In the genomic region with DNA sequence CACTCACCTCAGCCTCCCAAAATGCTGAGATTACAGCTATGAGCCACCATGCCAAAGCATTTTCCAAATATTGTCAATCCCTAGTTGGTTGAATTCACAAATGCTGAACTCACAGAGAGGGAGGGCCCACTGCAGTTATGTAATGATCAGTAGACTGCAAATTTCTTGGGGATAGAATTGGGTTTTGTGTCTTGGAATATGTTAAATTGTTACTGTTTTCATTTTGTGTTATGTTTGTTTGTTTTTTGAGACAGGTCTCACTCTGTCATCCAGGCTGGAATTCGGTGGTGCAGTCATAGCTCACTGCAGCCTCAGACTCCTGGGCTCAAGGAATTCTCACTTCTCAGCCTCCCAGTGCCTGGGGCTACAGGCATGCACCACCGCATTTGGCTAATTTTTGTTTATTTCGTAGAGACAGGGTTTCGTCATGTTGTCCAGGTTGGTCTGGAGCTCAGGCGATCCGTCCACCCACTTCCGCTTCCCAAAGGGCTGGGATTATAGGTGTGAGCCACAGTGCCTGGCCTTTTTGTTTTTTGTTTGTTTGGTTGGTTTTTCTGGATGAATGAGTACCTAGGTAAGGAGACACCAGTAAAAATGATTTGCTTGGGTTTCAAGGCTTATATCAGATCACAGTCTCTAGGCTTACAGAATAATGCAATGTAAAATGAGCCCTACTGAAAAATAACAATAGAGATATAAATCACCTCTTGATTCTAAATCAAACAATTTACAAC, we compare ENCODE assay signal across 16 cellular contexts. TPM values are rescaled to one million over a fixed set of nuclear protein-coding genes. Genes with fewer than 3 reads are reported as not detected.
DNase-seq lines count a peak whose midpoint lies in the region; ATAC-seq, FAIRE-seq and TF ChIP-seq lines count a peak whose summit lies in the region.
"Had no signal": no experiment of that assay in that cellular context is flagged by ENCODE, and none has a peak within 500 bp of the region (broad histone marks: within the 10 kb centered on the region; RNA-seq: fewer than 3 reads in every experiment).

No MANE protein-coding gene starts in this region.

- no peaks in the 10 kb centered on the region for H4K20me1 ChIP-seq in PC-9 (ENCODE audit: insufficient read depth)

- POLR2A ChIA-PET in PC-9 (lab: Charles Lee; ENCODE audit: unreplicated experiment), result interaction anchor here (0.6 to 0.7 kb wide), 3 partner anchors 33 to 1627 kb away, joined by 3 to 5 read pairs (median 4); no protein-coding TSS in a partner anchor

- H3K9ac ChIP-seq in mesendoderm (ENCODE audit: low read length), result peak overlapping the region; percentile 37

- H2BK15ac ChIP-seq in mesendoderm (replicated peaks; ENCODE audit: low read depth), result peak overlapping the region; percentile 57

- no CpG with 5 or more reads among the region's 7 CpGs for WGBS in mesendoderm (ENCODE audit: extremely low coverage, insufficient coverage, low lambda C conversion rate)

- H3K4ac ChIP-seq in mesendoderm (ENCODE audit: low read depth, low read length), result peak overlapping the region; percentile 93

- peak overlapping the region; percentile 83 for H3K18ac ChIP-seq in mesendoderm (ENCODE audit: low read length)

- no peaks in the 10 kb centered on the region for H3K9me3 ChIP-seq in PC-9 (ENCODE audit: insufficient read depth, low read depth)
- H3K9me3 ChIP-seq: heart right ventricle had no signal

- H2AFZ ChIP-seq in PC-9, result peak overlapping the region; percentile 7; the same call in 1 of the 2 replicates

- H2BK120ac ChIP-seq in mesendoderm (ENCODE audit: low read depth, low read length), result peak overlapping the region; percentile 83

- no peaks in the 10 kb centered on the region for H3K9me2 ChIP-seq in PC-9 (ENCODE audit: insufficient read depth)

- H3K23ac ChIP-seq in mesendoderm (ENCODE audit: low read length), result no peak overlapping the region

- DNase-seq in NCI-H345 (lab: John Stamatoyannopoulos, UW) (peak; percentile 30), NCI-H345 treated with DMSO at 0.1 percent for 48 hours (lab: John Stamatoyannopoulos, UW; ENCODE audit: unreplicated experiment) (no peak), H4 (ENCODE audit: low spot score) (peak; percentile 88), PC-9 (peak; percentile 66 to 92), mesendoderm (peak; percentile 96), D721Med (ENCODE audit: insufficient read length, low spot score) (no peak)
- DNase-seq: activated CD4-positive, alpha-beta T cell treated with anti-CD3 and anti-CD28 coated beads, Interleukin-2, amount 50 U/mL, for 48 hours; DMS79; GOT3; heart right ventricle; NCI-H510A treated with DMSO at 0.1 percent for 48 hours had no signal

- H3K79me2 ChIP-seq in PC-9 (ENCODE audit: low read depth) (no peaks in the 10 kb centered on the region), mesendoderm (ENCODE audit: control insufficient read depth, insufficient read depth, low read length) (no peaks in the 10 kb centered on the region)

- BruUV-seq in PC-9 (replicated peaks; lab: Mats Ljungman, UMichigan), result no TSS peak

- H3F3A ChIP-seq in PC-9 (ENCODE audit: insufficient read depth, low read depth), result peaks cover 21% of the 10 kb centered on the region

- H4K8ac ChIP-seq in mesendoderm (ENCODE audit: low read depth, low read length), result peak overlapping the region; percentile 96

- CTCF ChIA-PET in PC-9 (lab: Charles Lee), result interaction anchor here (1.0 kb wide), 1 partner anchor 33 kb away, joined by 6 read pairs; no protein-coding TSS in a partner anchor

- intact Hi-C loops in PC-9 (cut with micrococcal nuclease; ENCODE audit: unreplicated experiment), result loop anchor here (1.0 kb wide), 1 partner anchor 31 kb away; no protein-coding TSS in a partner anchor

- peak overlapping the region; percentile 61 for H3K56ac ChIP-seq in mesendoderm (ENCODE audit: low read length)

- peak overlapping the region; percentile 12 for H3K27ac ChIP-seq in PC-9
- H3K27ac ChIP-seq in mesendoderm (ENCODE audit: low read depth, low read length), result peak overlapping the region; percentile 87
- H3K27ac ChIP-seq: heart right ventricle had no signal

- peak overlapping the region; percentile 33 for H3K4me2 ChIP-seq in PC-9
- no peak overlapping the region for H3K4me2 ChIP-seq in mesendoderm (ENCODE audit: low read length)

- H3K4me3 ChIP-seq in PC-9 (peak overlapping the region; percentile 6; the same call in 1 of the 2 replicates), mesendoderm (ENCODE audit: low read length) (no peak overlapping the region)
- H3K4me3 ChIP-seq: heart right ventricle had no signal

- H3K27me3 ChIP-seq in PC-9 (ENCODE audit: insufficient read depth, low read depth) (no peaks in the 10 kb centered on the region), mesendoderm (ENCODE audit: insufficient read depth, low read length, poor library complexity) (no peaks in the 10 kb centered on the region)

- no peak overlapping the region for H2AK5ac ChIP-seq in mesendoderm (ENCODE audit: low read length)

- H3K79me1 ChIP-seq in mesendoderm (ENCODE audit: low read length), result no peaks in the 10 kb centered on the region

- H3K4me1 ChIP-seq in PC-9 (replicated peaks; ENCODE audit: insufficient read depth), result peaks cover 28% of the 10 kb centered on the region
- H3K4me1 ChIP-seq in mesendoderm (ENCODE audit: control insufficient read depth, low read depth, low read length), result peaks cover 5% of the 10 kb centered on the region

- H3K36me3 ChIP-seq in PC-9 (ENCODE audit: low read depth), result no peaks in the 10 kb centered on the region
- no peaks in the 10 kb centered on the region for H3K36me3 ChIP-seq in mesendoderm (ENCODE audit: control insufficient read depth, insufficient read depth, low read length)
- H3K36me3 ChIP-seq: heart right ventricle had no signal

- peak overlapping the region; percentile 76 for H2BK5ac ChIP-seq in mesendoderm (ENCODE audit: low read length)

- H4K5ac ChIP-seq in mesendoderm (ENCODE audit: low read length), result no peak overlapping the region

- no peak for TF ChIP-seq CTCF in PC-9 (conservative IDR thresholded peaks at IDR 0.05)
- TF ChIP-seq CTCF in D721Med (IDR thresholded peaks at IDR 0.05; ENCODE audit: insufficient read depth, missing control alignments), result no peak

- ATAC-seq in HG02763 (IDR thresholded peaks at IDR 0.05; ENCODE audit: unreplicated experiment) (no peak), HG03565 (IDR thresholded peaks at IDR 0.05; ENCODE audit: unreplicated experiment) (no peak)
- ATAC-seq: heart right ventricle, sciatic nerve, SK-N-SH treated with all-trans-retinoic acid at 6 μM for 48 hours had no signal

- no peak for FAIRE-seq in D721Med (lab: Jason Lieb, UNC)
- FAIRE-seq: islet of Langerhans had no signal

RNA-seq across cellular contexts. Expression of a gene that starts 31.5 kb away (rescaled TPM):
- 138 and 151 TPM in 2 replicates for total RNA-seq in H4 (2014; rRNA removed; shearing (Covaris generic))
- 103 and 117 TPM in 2 replicates for total RNA-seq in PC-9 (2021)
- 281 TPM for polyA plus RNA-seq in mesendoderm (2013, experiment 1 of 2)
- polyA plus RNA-seq in mesendoderm (2013, experiment 2 of 2), result 274 TPM

Comparison
In these comparisons a context has a peak if more than half of its experiments do, and no peak if none do; other contexts are left out.
1. DNase-seq: peak in NCI-H345 (single experiment), H4 (single experiment), PC-9 (2 of 2) and mesendoderm (single experiment); none in NCI-H345 treated with DMSO at 0.1 percent for 48 hours (single experiment) and D721Med (single experiment).